In the genomic region with DNA sequence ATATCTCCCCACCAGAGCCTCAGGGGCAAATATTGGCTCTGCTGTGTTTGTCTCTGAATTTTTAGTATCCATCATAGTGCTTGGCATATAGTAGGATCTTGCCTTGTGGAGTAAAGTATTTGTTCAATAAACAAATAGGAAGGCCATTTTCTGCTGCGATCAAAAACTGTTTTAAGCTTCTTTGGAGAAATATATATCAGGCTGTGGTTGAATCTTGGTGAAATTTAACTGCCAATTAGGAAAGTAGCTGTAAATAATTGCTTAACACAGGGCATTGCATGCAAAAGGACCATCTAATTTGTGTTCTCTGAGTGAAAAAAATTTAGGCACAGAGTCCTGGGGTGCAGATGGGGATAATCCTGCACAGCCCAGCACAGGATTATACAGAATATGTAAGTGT, we compare ENCODE assay signal across 1 cellular context.
TF ChIP-seq lines count a peak whose summit lies in the region.

No MANE protein-coding gene starts in this region.

TF ChIP-seq in GM23338, 12 proteins besides CTCF, POLR2A, EP300 and RAD21 (continued from another document):
- no peak for TF ChIP-seq ZNF331 (CRISPR knock-in tag; IDR thresholded peaks at IDR 0.05; ENCODE audit: low read depth)
- TF ChIP-seq, protein P1, sequence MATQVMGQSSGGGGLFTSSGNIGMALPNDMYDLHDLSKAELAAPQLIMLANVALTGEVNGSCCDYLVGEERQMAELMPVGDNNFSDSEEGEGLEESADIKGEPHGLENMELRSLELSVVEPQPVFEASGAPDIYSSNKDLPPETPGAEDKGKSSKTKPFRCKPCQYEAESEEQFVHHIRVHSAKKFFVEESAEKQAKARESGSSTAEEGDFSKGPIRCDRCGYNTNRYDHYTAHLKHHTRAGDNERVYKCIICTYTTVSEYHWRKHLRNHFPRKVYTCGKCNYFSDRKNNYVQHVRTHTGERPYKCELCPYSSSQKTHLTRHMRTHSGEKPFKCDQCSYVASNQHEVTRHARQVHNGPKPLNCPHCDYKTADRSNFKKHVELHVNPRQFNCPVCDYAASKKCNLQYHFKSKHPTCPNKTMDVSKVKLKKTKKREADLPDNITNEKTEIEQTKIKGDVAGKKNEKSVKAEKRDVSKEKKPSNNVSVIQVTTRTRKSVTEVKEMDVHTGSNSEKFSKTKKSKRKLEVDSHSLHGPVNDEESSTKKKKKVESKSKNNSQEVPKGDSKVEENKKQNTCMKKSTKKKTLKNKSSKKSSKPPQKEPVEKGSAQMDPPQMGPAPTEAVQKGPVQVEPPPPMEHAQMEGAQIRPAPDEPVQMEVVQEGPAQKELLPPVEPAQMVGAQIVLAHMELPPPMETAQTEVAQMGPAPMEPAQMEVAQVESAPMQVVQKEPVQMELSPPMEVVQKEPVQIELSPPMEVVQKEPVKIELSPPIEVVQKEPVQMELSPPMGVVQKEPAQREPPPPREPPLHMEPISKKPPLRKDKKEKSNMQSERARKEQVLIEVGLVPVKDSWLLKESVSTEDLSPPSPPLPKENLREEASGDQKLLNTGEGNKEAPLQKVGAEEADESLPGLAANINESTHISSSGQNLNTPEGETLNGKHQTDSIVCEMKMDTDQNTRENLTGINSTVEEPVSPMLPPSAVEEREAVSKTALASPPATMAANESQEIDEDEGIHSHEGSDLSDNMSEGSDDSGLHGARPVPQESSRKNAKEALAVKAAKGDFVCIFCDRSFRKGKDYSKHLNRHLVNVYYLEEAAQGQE (IDR thresholded peaks at IDR 0.05; ENCODE audit: unreplicated experiment), result no peak
- no peak for TF ChIP-seq CREB1 (CRISPR knock-in tag; IDR thresholded peaks at IDR 0.05; ENCODE audit: low read depth)
- TF ChIP-seq JUNB (IDR thresholded peaks at IDR 0.05; ENCODE audit: unreplicated experiment), result no peak
- TF ChIP-seq NANOG (IDR thresholded peaks at IDR 0.05; ENCODE audit: borderline replicate concordance), result no peak
- no peak for TF ChIP-seq ZNF462 (CRISPR knock-in tag; IDR thresholded peaks at IDR 0.05)
